ENCODE assay signal across 20 cellular contexts in the genomic region with DNA sequence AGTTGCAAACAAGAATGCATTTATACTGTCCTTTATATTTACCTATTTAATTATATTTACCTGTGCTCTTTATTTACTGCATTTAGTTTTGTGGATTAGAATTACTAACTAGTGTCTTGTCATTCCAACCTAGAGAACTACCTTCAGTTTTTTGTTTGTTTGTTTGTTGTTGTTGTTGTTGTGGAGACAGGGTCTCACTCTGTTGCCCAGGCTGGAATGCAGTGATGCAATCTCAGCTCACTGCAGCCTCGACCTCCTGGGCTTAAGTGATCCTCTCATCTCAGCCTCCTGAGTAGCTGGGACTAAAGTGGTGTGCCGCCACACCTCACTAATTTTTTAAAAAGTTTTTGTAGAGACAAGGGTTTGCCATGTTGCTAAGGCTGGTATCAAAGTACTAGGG.
A peak's percentile ranks its signal among the peaks of the same experiment; 100 is the strongest.
DNase-seq lines count a peak whose midpoint lies in the region; ATAC-seq, FAIRE-seq and TF ChIP-seq lines count a peak whose summit lies in the region.
"Had no signal": no experiment of that assay in that cellular context is flagged by ENCODE, and none has a peak within 500 bp of the region (broad histone marks: within the 10 kb centered on the region; RNA-seq: fewer than 3 reads in every experiment).

No MANE protein-coding gene starts in this region.

- TF ChIP-seq CTCF in Calu3 (IDR thresholded peaks at IDR 0.05; ENCODE audit: unreplicated experiment), result no peak
- TF ChIP-seq CTCF in Panc1 (IDR thresholded peaks at IDR 0.05), result no peak
- no peak for TF ChIP-seq CTCF in K562 (IDR thresholded peaks at IDR 0.05 in 2 of 3, conservative IDR thresholded peaks at IDR 0.05 in 1 of 3; ENCODE audit: insufficient read depth in 2 of 3, low read depth in 1 of 3, low read length in 3 of 3)
- TF ChIP-seq CTCF in keratinocyte (optimal IDR thresholded peaks at IDR 0.05 in 1 of 3, IDR thresholded peaks at IDR 0.05 in 1 of 3, conservative IDR thresholded peaks at IDR 0.05 in 1 of 3; ENCODE audit: extremely low read depth in 1 of 3, insufficient read depth in 2 of 3, low read length in 3 of 3), result no peak
- TF ChIP-seq CTCF in HFFc6 (IDR thresholded peaks at IDR 0.05), result no peak

- H3K79me2 ChIP-seq in K562 (ENCODE audit: control insufficient read depth, insufficient read depth, low read length) (no peaks in the 10 kb centered on the region), keratinocyte (ENCODE audit: control insufficient read depth, insufficient read depth, low read length) (peaks cover 23% of the 10 kb centered on the region)

- ATAC-seq in Panc1, result no peak
- no peak for ATAC-seq in K562
- no peak for ATAC-seq in activated CD8-positive, alpha-beta memory T cell treated with anti-CD3 and anti-CD28 coated beads, Interleukin-2, amount 10 ng/mL, durations not matched to agents 7 days and 5 days

- no peak for TF ChIP-seq EP300 in K562 (IDR thresholded peaks at IDR 0.05; ENCODE audit: low read length)

- no peaks in the 10 kb centered on the region for H3K36me3 ChIP-seq in Panc1 (ENCODE audit: control insufficient read depth, insufficient read depth, low read length)
- H3K36me3 ChIP-seq in K562 (ENCODE audit: control insufficient read depth, insufficient read depth, low read length), result no peaks in the 10 kb centered on the region
- H3K36me3 ChIP-seq in keratinocyte (ENCODE audit: control insufficient read depth in 2 of 2, extremely low read depth in 1 of 2, insufficient read depth in 2 of 2, low read length in 2 of 2), result no peaks in the 10 kb centered on the region
- H3K36me3 ChIP-seq: HAP-1 had no signal

- CTCF ChIA-PET in Calu3 (lab: Charles Lee), result no interaction called here
- CTCF ChIA-PET in Panc1 (lab: Charles Lee), result no interaction called here
- CTCF ChIA-PET in K562 (lab: Yijun Ruan, JAX; ENCODE audit: low intra/inter-chr PET ratio), result no interaction called here
- CTCF ChIA-PET in activated CD8-positive, alpha-beta memory T cell treated with anti-CD3 and anti-CD28 coated beads, Interleukin-2, amount 10 ng/mL, durations not matched to agents 7 days and 5 days (lab: Charles Lee), result interaction anchor here (1.1 kb wide), 1 partner anchor 12 kb away, joined by 4 read pairs; no protein-coding TSS in a partner anchor

- no peak for TF ChIP-seq POLR2A in K562 (conservative IDR thresholded peaks at IDR 0.05)

- peak; percentile 44 for FAIRE-seq in K562 (lab: Jason Lieb, UNC)
- FAIRE-seq in keratinocyte (lab: Jason Lieb, UNC), result no peak
- FAIRE-seq: D721Med, GM12892, GM19239 had no signal

- H3K4me3 Mint-ChIP-seq in Calu3 (ENCODE audit: low read depth, unreplicated experiment), result no peak overlapping the region
- no peak overlapping the region for H3K4me3 Mint-ChIP-seq in activated CD8-positive, alpha-beta memory T cell treated with anti-CD3 and anti-CD28 coated beads, Interleukin-2, amount 10 ng/mL, durations not matched to agents 7 days and 5 days
- H3K4me3 Mint-ChIP-seq in HFFc6, result no peak overlapping the region
- H3K4me3 Mint-ChIP-seq: B cell; CD4-positive, alpha-beta T cell had no signal

- no peak overlapping the region for H2AFZ ChIP-seq in K562 (ENCODE audit: low read depth, low read length)
- H2AFZ ChIP-seq in keratinocyte (ENCODE audit: control insufficient read depth, low read length), result no peak overlapping the region

- H3K9me3 ChIP-seq in Panc1 (ENCODE audit: control insufficient read depth, insufficient read depth, low read depth, low read length) (peaks cover 24% of the 10 kb centered on the region; the same call in 1 of the 2 replicates), K562 (replicated peaks; ENCODE audit: control insufficient read depth, insufficient read depth, low read depth, low read length) (no peaks in the 10 kb centered on the region), keratinocyte (ENCODE audit: control insufficient read depth, low read depth, low read length) (no peaks in the 10 kb centered on the region)
- H3K9me3 ChIP-seq: HAP-1 had no signal

- H3K27me3 Mint-ChIP-seq in Calu3 (ENCODE audit: unreplicated experiment) (no peaks in the 10 kb centered on the region), HFFc6 (ENCODE audit: insufficient read depth) (no peaks in the 10 kb centered on the region)
- H3K27me3 Mint-ChIP-seq in activated CD8-positive, alpha-beta memory T cell treated with anti-CD3 and anti-CD28 coated beads, Interleukin-2, amount 10 ng/mL, durations not matched to agents 7 days and 5 days, result peaks cover 28% of the 10 kb centered on the region

- H4K20me1 ChIP-seq in K562 (replicated peaks; ENCODE audit: control insufficient read depth, insufficient read depth, low read length) (no peaks in the 10 kb centered on the region), keratinocyte (ENCODE audit: control insufficient read depth, extremely low read depth, insufficient read depth, low read length) (no peaks in the 10 kb centered on the region)

- H3K27ac ChIP-seq in Panc1 (ENCODE audit: low read length) (peak overlapping the region; percentile 100), K562 (ENCODE audit: extremely low read depth, low read depth, low read length) (no peak overlapping the region), keratinocyte (ENCODE audit: control insufficient read depth, insufficient read depth, low read length) (peak overlapping the region; percentile 99)

- intact Hi-C loops in Calu3 (cut with micrococcal nuclease; ENCODE audit: unreplicated experiment), result loop anchor here (10.0 kb wide), 1 partner anchor 785 kb away; no protein-coding TSS in a partner anchor
- intact Hi-C loops in Panc1 (cut with micrococcal nuclease; ENCODE audit: unreplicated experiment), result no loop called here
- intact Hi-C loops in K562 (cut with micrococcal nuclease), result no loop called here

- no peak for TF ChIP-seq RAD21 in K562 (CRISPR knock-in tag; conservative IDR thresholded peaks at IDR 0.05 in 1 of 2, IDR thresholded peaks at IDR 0.05 in 1 of 2)

- peaks cover 14% of the 10 kb centered on the region for H3K4me1 ChIP-seq in Panc1 (ENCODE audit: control insufficient read depth, insufficient read depth, low read length)
- H3K4me1 ChIP-seq in K562 (replicated peaks in 1 of 2; ENCODE audit: control insufficient read depth in 2 of 2, insufficient read depth in 2 of 2, low read length in 2 of 2), result no peaks in the 10 kb centered on the region
- peaks cover 47% of the 10 kb centered on the region for H3K4me1 ChIP-seq in keratinocyte (ENCODE audit: control insufficient read depth, extremely low read depth, insufficient read depth, low read length)
- H3K4me1 ChIP-seq: HAP-1 had no signal

- H3K27me3 ChIP-seq in Panc1 (ENCODE audit: control insufficient read depth, insufficient read depth, low read length) (no peaks in the 10 kb centered on the region), K562 (ENCODE audit: control insufficient read depth in 2 of 2, insufficient read depth in 2 of 2, low read length in 2 of 2) (peaks cover 0 to 2% of the 10 kb centered on the region in 2 experiments; a peak in 1 of 5 replicates), keratinocyte (ENCODE audit: control insufficient read depth, extremely low read depth, insufficient read depth, low read length) (no peaks in the 10 kb centered on the region)

- in situ Hi-C loops in Panc1 (cut with HindIII; ENCODE audit: low pct_unique_long_range_greater_than_20kb, low sequenced_read_pairs) (no loop called here), K562 (cut with MboI) (loop anchor here (10.0 kb wide), 1 partner anchor 1425 kb away; no protein-coding TSS in a partner anchor)

- peaks cover 39% of the 10 kb centered on the region for H3K4me1 Mint-ChIP-seq in Calu3 (ENCODE audit: low read depth, unreplicated experiment)
- no peaks in the 10 kb centered on the region for H3K4me1 Mint-ChIP-seq in activated CD8-positive, alpha-beta memory T cell treated with anti-CD3 and anti-CD28 coated beads, Interleukin-2, amount 10 ng/mL, durations not matched to agents 7 days and 5 days
- H3K4me1 Mint-ChIP-seq in HFFc6 (ENCODE audit: low read depth), result peaks cover 65% of the 10 kb centered on the region
- H3K4me1 Mint-ChIP-seq: B cell had no signal

- no TSS peak for BruUV-seq in Calu3 (replicated peaks; lab: Mats Ljungman, UMichigan)
- no TSS peak for BruUV-seq in Panc1 (replicated peaks; lab: Mats Ljungman, UMichigan)
- BruUV-seq in K562 (replicated peaks; lab: Mats Ljungman, UMichigan), result no TSS peak

- H3K9ac ChIP-seq in K562 (ENCODE audit: insufficient read depth in 1 of 2, low read depth in 2 of 2, low read length in 2 of 2), result no peak overlapping the region
- no peak overlapping the region for H3K9ac ChIP-seq in keratinocyte (ENCODE audit: control insufficient read depth, extremely low read depth, insufficient read depth, low read length)

- POLR2A ChIA-PET in Panc1 (lab: Charles Lee) (no interaction called here), K562 (lab: Yijun Ruan, JAX) (no interaction called here)

- no peak for DNase-seq in Calu3
- DNase-seq in Panc1 (ENCODE audit: low read depth, low spot score), result no peak
- DNase-seq in K562 (ENCODE audit: extremely low read depth in 1 of 4, low spot score in 3 of 4), result no peak
- DNase-seq in keratinocyte (ENCODE audit: low read depth, low spot score), result no peak
- no peak for DNase-seq in dermis blood vessel endothelial cell
- DNase-seq in NCI-H1105 treated with DMSO at 0.1 percent for 48 hours (lab: John Stamatoyannopoulos, UW), result no peak
- no peak for DNase-seq in activated CD8-positive, alpha-beta memory T cell treated with anti-CD3 and anti-CD28 coated beads, Interleukin-2, amount 10 ng/mL, durations not matched to agents 7 days and 5 days
- DNase-seq in HFFc6, result no peak
- DNase-seq: C1 segment of cervical spinal cord; CD4-positive, alpha-beta T cell; DMS153; DMS79 treated with DMSO at 0.1 percent for 48 hours; EL; GDM1; GOT3 had no signal

- H3K27ac Mint-ChIP-seq in Calu3 (ENCODE audit: unreplicated experiment) (peak overlapping the region; percentile 96), HFFc6 (no peak overlapping the region)
- no peak overlapping the region for H3K27ac Mint-ChIP-seq in activated CD8-positive, alpha-beta memory T cell treated with anti-CD3 and anti-CD28 coated beads, Interleukin-2, amount 10 ng/mL, durations not matched to agents 7 days and 5 days
- H3K27ac Mint-ChIP-seq: B cell; CD4-positive, alpha-beta T cell had no signal

- H3K9me3 Mint-ChIP-seq in Calu3 (ENCODE audit: low read depth, unreplicated experiment) (peaks cover 2% of the 10 kb centered on the region), HFFc6 (peaks cover 23% of the 10 kb centered on the region)
- H3K9me3 Mint-ChIP-seq in activated CD8-positive, alpha-beta memory T cell treated with anti-CD3 and anti-CD28 coated beads, Interleukin-2, amount 10 ng/mL, durations not matched to agents 7 days and 5 days (ENCODE audit: low read depth), result no peaks in the 10 kb centered on the region
- H3K9me3 Mint-ChIP-seq: CD4-positive, alpha-beta T cell had no signal

- H3K36me3 Mint-ChIP-seq in Calu3 (ENCODE audit: insufficient read depth, unreplicated experiment), result peaks cover 29% of the 10 kb centered on the region
- peaks cover 1% of the 10 kb centered on the region for H3K36me3 Mint-ChIP-seq in activated CD8-positive, alpha-beta memory T cell treated with anti-CD3 and anti-CD28 coated beads, Interleukin-2, amount 10 ng/mL, durations not matched to agents 7 days and 5 days
- peaks cover 33% of the 10 kb centered on the region for H3K36me3 Mint-ChIP-seq in HFFc6 (ENCODE audit: low read depth)

- H3K4me2 ChIP-seq in K562 (ENCODE audit: insufficient read depth, low read length), result no peak overlapping the region
- no peak overlapping the region for H3K4me2 ChIP-seq in keratinocyte (ENCODE audit: control insufficient read depth, extremely low read depth, insufficient read depth, low read depth, low read length)

- H3K4me3 ChIP-seq in Panc1 (ENCODE audit: low read depth in 2 of 2, low read length in 2 of 2) (no peak overlapping the region), K562 (no peak overlapping the region), keratinocyte (ENCODE audit: control insufficient read depth in 2 of 3, extremely low read depth in 1 of 3, insufficient read depth in 2 of 3, low read depth in 1 of 3, low read length in 3 of 3) (no peak overlapping the region)
- H3K4me3 ChIP-seq: HAP-1 had no signal

- H3K9me1 ChIP-seq in K562 (ENCODE audit: control insufficient read depth, insufficient read depth, low read length) (no peaks in the 10 kb centered on the region), keratinocyte (ENCODE audit: control insufficient read depth, extremely low read depth, insufficient read depth, low read length) (no peaks in the 10 kb centered on the region)

- 0% methylated on average over 2 of the region's 2 CpGs for WGBS in K562 (ENCODE audit: insufficient coverage, low coverage, missing lambda C conversion rate)

- dilution Hi-C loops in keratinocyte (cut with MboI; ENCODE audit: extremely low pct_ligation_motif_present, low sequenced_read_pairs), result no loop called here
